Comparison of ENCODE assay signal across 33 cellular contexts in the genomic region with DNA sequence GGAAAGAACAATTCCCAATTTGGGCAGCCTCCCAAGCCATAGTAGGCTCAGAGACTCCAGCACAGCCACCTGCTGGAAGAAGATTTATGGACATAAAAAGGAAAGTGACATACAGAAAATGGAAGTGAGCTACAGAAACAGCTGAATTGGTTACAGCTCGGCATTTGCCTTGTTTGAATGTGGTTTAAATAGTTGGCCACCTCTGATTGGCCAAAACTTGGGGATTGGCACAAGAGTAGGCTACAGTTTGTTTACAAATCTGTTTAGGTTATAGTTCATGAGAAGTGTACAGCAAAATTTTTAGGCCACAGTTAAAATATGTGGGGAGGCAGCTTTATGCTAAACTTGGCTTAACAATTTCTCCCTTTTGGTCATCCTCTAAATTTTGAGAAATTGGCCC.
"Had no signal": no experiment of that assay in that cellular context is flagged by ENCODE, and none has a peak within 500 bp of the region (broad histone marks: within the 10 kb centered on the region; RNA-seq: fewer than 3 reads in every experiment).

No MANE protein-coding gene starts in this region.

- H3K27ac ChIP-seq: ascending aorta, body of pancreas, brain microvascular endothelial cell, breast epithelium, VCaP had no signal

- FAIRE-seq: colon, TTC549 had no signal

- H3K4me1 Mint-ChIP-seq: activated B cell treated with CpG ODN at 0.5 μM for 24 hours; activated CD4-positive, alpha-beta memory T cell treated with anti-CD3 and anti-CD28 coated beads, Interleukin-2, amount 10 ng/mL, durations not matched to agents 7 days and 5 days; activated CD4-positive, alpha-beta T cell treated with anti-CD3 and anti-CD28 coated beads, Interleukin-2, amount 10 ng/mL, durations not matched to agents 24 days and 14 days; activated CD8-positive, alpha-beta memory T cell treated with anti-CD3 and anti-CD28 coated beads, Interleukin-2, amount 10 ng/mL, durations not matched to agents 7 days and 5 days; activated naive CD4-positive, alpha-beta T cell treated with anti-CD3 and anti-CD28 coated beads, Interleukin-2, amount 10 ng/mL, durations not matched to agents 7 days and 5 days; activated naive CD4-positive, alpha-beta T cell treated with anti-CD3 and anti-CD28 coated beads, Interleukin-2, amount 50 U/mL, for 24 hours; activated naive CD8-positive, alpha-beta T cell treated with anti-CD3 and anti-CD28 coated beads, Interleukin-2, amount 10 ng/mL, durations not matched to agents 7 days and 5 days; activated naive CD8-positive, alpha-beta T cell treated with anti-CD3 and anti-CD28 coated beads, Interleukin-2, amount 50 U/mL, for 24 hours; T-helper 17 cell had no signal

- H3K4me3 ChIP-seq: ascending aorta, body of pancreas, breast epithelium had no signal

- H3K27ac Mint-ChIP-seq: activated B cell treated with CpG ODN at 0.5 μM for 24 hours; activated CD4-positive, alpha-beta memory T cell treated with anti-CD3 and anti-CD28 coated beads, Interleukin-2, amount 10 ng/mL, durations not matched to agents 7 days and 5 days; activated CD4-positive, alpha-beta T cell treated with anti-CD3 and anti-CD28 coated beads, Interleukin-2, amount 10 ng/mL, durations not matched to agents 24 days and 14 days; activated CD8-positive, alpha-beta memory T cell treated with anti-CD3 and anti-CD28 coated beads, Interleukin-2, amount 10 ng/mL, durations not matched to agents 7 days and 5 days; activated CD8-positive, alpha-beta T cell treated with anti-CD3 and anti-CD28 coated beads, Interleukin-2, amount 10 ng/mL, durations not matched to agents 7 days and 5 days; activated naive CD4-positive, alpha-beta T cell treated with anti-CD3 and anti-CD28 coated beads, Interleukin-2, amount 10 ng/mL, durations not matched to agents 7 days and 5 days; activated naive CD4-positive, alpha-beta T cell treated with anti-CD3 and anti-CD28 coated beads, Interleukin-2, amount 50 U/mL, for 24 hours; activated naive CD8-positive, alpha-beta T cell; activated naive CD8-positive, alpha-beta T cell treated with anti-CD3 and anti-CD28 coated beads, Interleukin-2, amount 10 ng/mL, durations not matched to agents 7 days and 5 days; activated naive CD8-positive, alpha-beta T cell treated with anti-CD3 and anti-CD28 coated beads, Interleukin-2, amount 50 U/mL, for 24 hours; activated T-cell treated with anti-CD3 and anti-CD28 coated beads, Interleukin-2, amount 50 U/mL, for 24 hours; activated T-helper 2 cell treated with anti-CD3 and anti-CD28 coated beads, Interferon-gamma antibody, Interleukin-2, Interleukin-4, amounts not matched to agents 10 μg/mL and 5 μg/mL and 100 μg/mL, durations not matched to agents 14 hours and 24 hours and 36 hours; T-helper 17 cell had no signal

- ATAC-seq: activated CD8-positive, alpha-beta memory T cell treated with anti-CD3 and anti-CD28 coated beads, Interleukin-2, amount 10 ng/mL, durations not matched to agents 7 days and 5 days; activated CD8-positive, alpha-beta T cell treated with anti-CD3 and anti-CD28 coated beads, Interleukin-2, amount 10 ng/mL, durations not matched to agents 7 days and 5 days; activated naive CD8-positive, alpha-beta T cell treated with anti-CD3 and anti-CD28 coated beads, Interleukin-2, amount 50 U/mL, for 24 hours; body of pancreas; T-helper 17 cell had no signal

- H3K9me3 Mint-ChIP-seq: activated B cell treated with CpG ODN at 0.5 μM for 24 hours; activated CD4-positive, alpha-beta memory T cell treated with anti-CD3 and anti-CD28 coated beads, Interleukin-2, amount 10 ng/mL, durations not matched to agents 7 days and 5 days; activated CD4-positive, alpha-beta T cell treated with anti-CD3 and anti-CD28 coated beads, Interleukin-2, amount 10 ng/mL, durations not matched to agents 24 days and 14 days; activated naive CD4-positive, alpha-beta T cell treated with anti-CD3 and anti-CD28 coated beads, Interleukin-2, amount 50 U/mL, for 24 hours; activated naive CD8-positive, alpha-beta T cell treated with anti-CD3 and anti-CD28 coated beads, Interleukin-2, amount 50 U/mL, for 24 hours; activated T-cell treated with anti-CD3 and anti-CD28 coated beads, Interleukin-2, amount 50 U/mL, for 24 hours had no signal

- H3K27me3 ChIP-seq: ascending aorta, body of pancreas, brain microvascular endothelial cell, breast epithelium had no signal

- DNase-seq: activated B cell treated with CpG ODN at 0.5 μM for 24 hours; activated CD4-positive, alpha-beta memory T cell treated with anti-CD3 and anti-CD28 coated beads, Interleukin-2, amount 10 ng/mL, durations not matched to agents 7 days and 5 days; activated CD4-positive, alpha-beta T cell treated with anti-CD3 and anti-CD28 coated beads for 4 hours; activated CD4-positive, alpha-beta T cell treated with anti-CD3 and anti-CD28 coated beads, Interleukin-2, amount 10 ng/mL, durations not matched to agents 24 days and 14 days; activated CD4-positive, alpha-beta T cell treated with anti-CD3 and anti-CD28 coated beads, Interleukin-2, amount 50 U/mL, for 1 hour; activated CD4-positive, alpha-beta T cell treated with anti-CD3 and anti-CD28 coated beads, Interleukin-2, amount 50 U/mL, for 48 hours; activated CD4-positive, CD25-positive, alpha-beta regulatory T cell treated with anti-CD3 and anti-CD28 coated beads, Interleukin-2, amount 50 U/mL, for 72 hours; activated CD8-positive, alpha-beta memory T cell treated with anti-CD3 and anti-CD28 coated beads for 24 hours; activated CD8-positive, alpha-beta memory T cell treated with anti-CD3 and anti-CD28 coated beads, Interleukin-2, amount 10 ng/mL, durations not matched to agents 7 days and 5 days; activated CD8-positive, alpha-beta memory T cell treated with anti-CD3 and anti-CD28 coated beads, Interleukin-2, amount 50 U/mL, for 48 hours; activated CD8-positive, alpha-beta T cell treated with anti-CD3 and anti-CD28 coated beads, Interleukin-2, amount 10 ng/mL, durations not matched to agents 7 days and 5 days; activated effector memory CD4-positive, alpha-beta T cell treated with Interleukin-2 at 50 U/mL for 16 hours; activated gamma-delta T cell; activated naive CD4-positive, alpha-beta T cell treated with anti-CD3 and anti-CD28 coated beads, Interleukin-2, amount 10 ng/mL, durations not matched to agents 7 days and 5 days; activated naive CD4-positive, alpha-beta T cell treated with Interleukin-2 at 50 U/mL for 16 hours; activated naive CD8-positive, alpha-beta T cell treated with anti-CD3 and anti-CD28 coated beads, Interleukin-2, amount 10 ng/mL, durations not matched to agents 7 days and 5 days; activated naive CD8-positive, alpha-beta T cell treated with anti-CD3 and anti-CD28 coated beads, Interleukin-2, amount 50 U/mL, for 24 hours; activated T-cell treated with anti-CD3 and anti-CD28 coated beads, Interleukin-2, amount 50 U/mL, for 24 hours; activated T-cell treated with anti-CD3 and anti-CD28 coated beads, Interleukin-2, amount 50 U/mL, for 48 hours; amygdala; anterior cingulate cortex; body of pancreas; brain microvascular endothelial cell; central memory CD4-positive, alpha-beta T cell; T-helper 17 cell had no signal

- H3K9me3 ChIP-seq: ascending aorta, body of pancreas had no signal

- H3K4me1 ChIP-seq: ascending aorta, body of pancreas, breast epithelium had no signal

- H3K4me3 Mint-ChIP-seq: activated B cell treated with CpG ODN at 0.5 μM for 24 hours; activated CD4-positive, alpha-beta memory T cell treated with anti-CD3 and anti-CD28 coated beads, Interleukin-2, amount 10 ng/mL, durations not matched to agents 7 days and 5 days; activated CD4-positive, alpha-beta T cell treated with anti-CD3 and anti-CD28 coated beads, Interleukin-2, amount 10 ng/mL, durations not matched to agents 24 days and 14 days; activated CD8-positive, alpha-beta memory T cell treated with anti-CD3 and anti-CD28 coated beads, Interleukin-2, amount 10 ng/mL, durations not matched to agents 7 days and 5 days; activated CD8-positive, alpha-beta T cell treated with anti-CD3 and anti-CD28 coated beads, Interleukin-2, amount 10 ng/mL, durations not matched to agents 7 days and 5 days; activated naive CD4-positive, alpha-beta T cell treated with anti-CD3 and anti-CD28 coated beads, Interleukin-2, amount 10 ng/mL, durations not matched to agents 7 days and 5 days; activated naive CD4-positive, alpha-beta T cell treated with anti-CD3 and anti-CD28 coated beads, Interleukin-2, amount 50 U/mL, for 24 hours; activated naive CD8-positive, alpha-beta T cell; activated naive CD8-positive, alpha-beta T cell treated with anti-CD3 and anti-CD28 coated beads, Interleukin-2, amount 10 ng/mL, durations not matched to agents 7 days and 5 days; activated naive CD8-positive, alpha-beta T cell treated with anti-CD3 and anti-CD28 coated beads, Interleukin-2, amount 50 U/mL, for 24 hours; activated T-cell treated with anti-CD3 and anti-CD28 coated beads, Interleukin-2, amount 50 U/mL, for 24 hours; T-helper 17 cell had no signal

- H3K36me3 ChIP-seq: ascending aorta, brain microvascular endothelial cell, breast epithelium had no signal

- H3K36me3 Mint-ChIP-seq: activated CD8-positive, alpha-beta memory T cell treated with anti-CD3 and anti-CD28 coated beads, Interleukin-2, amount 10 ng/mL, durations not matched to agents 7 days and 5 days; activated naive CD4-positive, alpha-beta T cell treated with anti-CD3 and anti-CD28 coated beads, Interleukin-2, amount 10 ng/mL, durations not matched to agents 7 days and 5 days; activated naive CD4-positive, alpha-beta T cell treated with anti-CD3 and anti-CD28 coated beads, Interleukin-2, amount 50 U/mL, for 24 hours; activated naive CD8-positive, alpha-beta T cell; activated naive CD8-positive, alpha-beta T cell treated with anti-CD3 and anti-CD28 coated beads, Interleukin-2, amount 10 ng/mL, durations not matched to agents 7 days and 5 days had no signal

- H3K27me3 Mint-ChIP-seq: activated B cell treated with CpG ODN at 0.5 μM for 24 hours; activated CD4-positive, alpha-beta memory T cell treated with anti-CD3 and anti-CD28 coated beads, Interleukin-2, amount 10 ng/mL, durations not matched to agents 7 days and 5 days; activated CD4-positive, alpha-beta T cell treated with anti-CD3 and anti-CD28 coated beads, Interleukin-2, amount 10 ng/mL, durations not matched to agents 24 days and 14 days; activated CD8-positive, alpha-beta memory T cell treated with anti-CD3 and anti-CD28 coated beads, Interleukin-2, amount 10 ng/mL, durations not matched to agents 7 days and 5 days; activated naive CD4-positive, alpha-beta T cell treated with anti-CD3 and anti-CD28 coated beads, Interleukin-2, amount 10 ng/mL, durations not matched to agents 7 days and 5 days; activated naive CD4-positive, alpha-beta T cell treated with anti-CD3 and anti-CD28 coated beads, Interleukin-2, amount 50 U/mL, for 24 hours; activated naive CD8-positive, alpha-beta T cell; activated naive CD8-positive, alpha-beta T cell treated with anti-CD3 and anti-CD28 coated beads, Interleukin-2, amount 10 ng/mL, durations not matched to agents 7 days and 5 days; activated naive CD8-positive, alpha-beta T cell treated with anti-CD3 and anti-CD28 coated beads, Interleukin-2, amount 50 U/mL, for 24 hours; T-helper 17 cell had no signal
